ENCODE assay signal across 15 cellular contexts in the genomic region with DNA sequence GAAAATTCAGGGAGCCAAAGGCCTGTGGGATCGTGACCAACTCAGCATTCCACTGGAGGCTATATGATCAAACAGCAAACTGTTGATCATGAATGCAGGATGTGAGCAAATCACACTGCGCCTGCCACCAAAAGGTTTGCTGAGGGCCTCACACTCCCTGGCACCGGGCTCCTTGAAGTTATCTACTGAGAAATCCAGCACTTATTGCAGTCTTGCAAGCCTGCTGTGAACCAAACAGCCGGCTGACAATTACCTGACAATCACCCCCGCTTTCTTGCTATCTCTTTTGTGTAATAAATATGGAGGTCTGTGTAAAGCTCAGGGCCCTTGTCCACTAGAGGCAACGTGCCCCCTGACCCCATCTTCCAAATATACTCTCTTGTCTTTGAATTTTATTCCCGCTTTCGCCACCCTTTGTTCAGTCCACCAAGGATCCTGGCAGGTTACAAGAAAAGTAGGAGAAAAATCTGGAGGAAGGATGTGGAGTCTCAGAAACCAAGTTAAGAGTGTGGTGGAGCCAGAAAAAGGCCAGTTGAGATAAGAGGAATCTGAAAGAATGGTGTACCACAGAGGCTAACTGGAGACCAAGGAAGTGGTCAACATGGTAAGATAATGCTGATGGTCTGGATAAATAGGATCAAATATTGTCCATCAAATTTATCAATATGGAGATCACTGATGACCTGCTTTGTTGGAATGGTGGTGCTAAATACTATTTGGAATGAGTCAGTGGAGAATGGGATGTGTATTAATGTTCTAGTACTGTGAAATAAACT.
DNase-seq lines count a peak whose midpoint lies in the region; ATAC-seq and TF ChIP-seq lines count a peak whose summit lies in the region.
"Had no signal": no experiment of that assay in that cellular context is flagged by ENCODE, and none has a peak within 500 bp of the region (broad histone marks: within the 10 kb centered on the region; RNA-seq: fewer than 3 reads in every experiment).

No MANE protein-coding gene starts in this region.

- no peaks in the 10 kb centered on the region for H4K20me1 ChIP-seq in BLaER1 treated with 17β-estradiol and CSF1 and Interleukin-3, amounts not matched to agents 10 nM and 100 nM

- H3K4me1 ChIP-seq in BLaER1 treated with 17β-estradiol and CSF1 and Interleukin-3, amounts not matched to agents 10 nM and 100 nM = peaks cover 7 to 12% (median 9%) of the 10 kb centered on the region in 10 experiments; a peak in 15 of 20 replicates
- H3K4me1 ChIP-seq: heart right ventricle, transverse colon had no signal

- H3K4me3 ChIP-seq in BLaER1 treated with 17β-estradiol and CSF1 and Interleukin-3, amounts not matched to agents 10 nM and 100 nM = no peak overlapping the region
- H3K4me3 ChIP-seq: heart right ventricle, transverse colon had no signal

- H3K4me1 Mint-ChIP-seq in activated naive CD8-positive, alpha-beta T cell treated with anti-CD3 and anti-CD28 coated beads for 36 hours = peaks cover 5% of the 10 kb centered on the region

- ATAC-seq in GM19397 (IDR thresholded peaks at IDR 0.05; ENCODE audit: unreplicated experiment) (peak; percentile 42), HG02759 (IDR thresholded peaks at IDR 0.05; ENCODE audit: unreplicated experiment) (peak; percentile 34), HG03432 (IDR thresholded peaks at IDR 0.05; ENCODE audit: unreplicated experiment) (peak; percentile 37), SK-N-SH treated with all-trans-retinoic acid at 6 μM for 48 hours (no peak)
- ATAC-seq: activated naive CD4-positive, alpha-beta T cell treated with anti-CD3 and anti-CD28 coated beads, Interleukin-2, amount 50 U/mL, for 72 hours; heart right ventricle had no signal

- no peaks in the 10 kb centered on the region for H3K36me3 ChIP-seq in BLaER1 treated with 17β-estradiol and CSF1 and Interleukin-3, amounts not matched to agents 10 nM and 100 nM
- H3K36me3 ChIP-seq: heart right ventricle, transverse colon had no signal

- H3K27ac ChIP-seq in BLaER1 treated with 17β-estradiol and CSF1 and Interleukin-3, amounts not matched to agents 10 nM and 100 nM = no peak overlapping the region
- H3K27ac ChIP-seq: heart right ventricle, transverse colon had no signal

- H3K36me3 Mint-ChIP-seq in activated naive CD8-positive, alpha-beta T cell treated with anti-CD3 and anti-CD28 coated beads for 36 hours = no peaks in the 10 kb centered on the region
- H3K36me3 Mint-ChIP-seq: activated naive CD4-positive, alpha-beta T cell treated with anti-CD3 and anti-CD28 coated beads, Interleukin-2, amount 50 U/mL, for 72 hours had no signal

- H3K9me3 ChIP-seq in BLaER1 treated with 17β-estradiol and CSF1 and Interleukin-3, amounts not matched to agents 10 nM and 100 nM (replicated peaks in 1 of 11) = no peaks in the 10 kb centered on the region; a peak in 1 of 22 replicates
- H3K9me3 ChIP-seq: heart right ventricle, transverse colon had no signal

- H3K9ac ChIP-seq in BLaER1 treated with 17β-estradiol and CSF1 and Interleukin-3, amounts not matched to agents 10 nM and 100 nM = no peak overlapping the region

- H3K4me2 ChIP-seq in BLaER1 treated with 17β-estradiol and CSF1 and Interleukin-3, amounts not matched to agents 10 nM and 100 nM = peak overlapping the region in 10 of 11 experiments; percentile 4 to 34 (median 17); a peak in 13 of 22 replicates

- DNase-seq in activated naive CD8-positive, alpha-beta T cell treated with anti-CD3 and anti-CD28 coated beads for 36 hours = no peak
- DNase-seq in activated CD4-positive, alpha-beta T cell treated with anti-CD3 and anti-CD28 coated beads, Interleukin-2, amount 50 U/mL, for 48 hours = no peak
- no peak for DNase-seq in activated CD4-positive, CD25-positive, alpha-beta regulatory T cell (lab: John Stamatoyannopoulos, UW)
- DNase-seq: activated CD4-positive, alpha-beta T cell treated with anti-CD3 and anti-CD28 coated beads, Interleukin-2, amount 50 U/mL, for 1 hour; Calu3; heart right ventricle; stimulated activated CD4-positive, alpha-beta T cell treated with anti-CD3 and anti-CD28 coated beads, Interleukin-12 subunit alpha, Interleukin-12 subunit beta, amount 100 ng/mL, for 4 hours; transverse colon had no signal

- H3K4me3 Mint-ChIP-seq in activated naive CD8-positive, alpha-beta T cell treated with anti-CD3 and anti-CD28 coated beads for 36 hours = no peak overlapping the region
- H3K4me3 Mint-ChIP-seq: T-helper 2 cell treated with Interferon-gamma antibody and Interleukin-4, amounts not matched to agents 5 μg/mL and 100 μg/mL, for 36 hours had no signal

- H3K9me3 Mint-ChIP-seq in activated naive CD8-positive, alpha-beta T cell treated with anti-CD3 and anti-CD28 coated beads for 36 hours = no peaks in the 10 kb centered on the region
- H3K9me3 Mint-ChIP-seq: activated naive CD4-positive, alpha-beta T cell treated with anti-CD3 and anti-CD28 coated beads, Interleukin-2, amount 50 U/mL, for 72 hours; T-helper 2 cell treated with Interferon-gamma antibody and Interleukin-4, amounts not matched to agents 5 μg/mL and 100 μg/mL, for 36 hours had no signal

- H3K27me3 ChIP-seq in BLaER1 treated with 17β-estradiol and CSF1 and Interleukin-3, amounts not matched to agents 10 nM and 100 nM = no peaks in the 10 kb centered on the region
- H3K27me3 ChIP-seq: heart right ventricle, transverse colon had no signal

- H3K27ac Mint-ChIP-seq in activated naive CD8-positive, alpha-beta T cell treated with anti-CD3 and anti-CD28 coated beads for 36 hours = no peak overlapping the region
- H3K27ac Mint-ChIP-seq: activated naive CD4-positive, alpha-beta T cell treated with anti-CD3 and anti-CD28 coated beads, Interleukin-2, amount 50 U/mL, for 72 hours; T-helper 2 cell treated with Interferon-gamma antibody and Interleukin-4, amounts not matched to agents 5 μg/mL and 100 μg/mL, for 36 hours had no signal

- H3K27me3 Mint-ChIP-seq in activated naive CD8-positive, alpha-beta T cell treated with anti-CD3 and anti-CD28 coated beads for 36 hours = no peaks in the 10 kb centered on the region

TF ChIP-seq in SK-N-SH treated with all-trans-retinoic acid at 6 μM for 48 hours, 23 proteins besides CTCF, POLR2A, EP300 and RAD21:
- no peak for TF ChIP-seq ZNF8 (CRISPR knock-in tag; IDR thresholded peaks at IDR 0.05)
- TF ChIP-seq ZFP3 (CRISPR knock-in tag; IDR thresholded peaks at IDR 0.05) = no peak
- no peak for TF ChIP-seq PPARA (CRISPR knock-in tag; IDR thresholded peaks at IDR 0.05; ENCODE audit: borderline replicate concordance)
- TF ChIP-seq ZNF565 (CRISPR knock-in tag; conservative IDR thresholded peaks at IDR 0.05; ENCODE audit: low read depth) = no peak
- TF ChIP-seq ZNF70 (CRISPR knock-in tag; IDR thresholded peaks at IDR 0.05) = no peak
- TF ChIP-seq ISL1 (CRISPR knock-in tag; IDR thresholded peaks at IDR 0.05) = no peak
- TF ChIP-seq RARB (CRISPR knock-in tag; IDR thresholded peaks at IDR 0.05) = no peak
- TF ChIP-seq, protein P1, sequence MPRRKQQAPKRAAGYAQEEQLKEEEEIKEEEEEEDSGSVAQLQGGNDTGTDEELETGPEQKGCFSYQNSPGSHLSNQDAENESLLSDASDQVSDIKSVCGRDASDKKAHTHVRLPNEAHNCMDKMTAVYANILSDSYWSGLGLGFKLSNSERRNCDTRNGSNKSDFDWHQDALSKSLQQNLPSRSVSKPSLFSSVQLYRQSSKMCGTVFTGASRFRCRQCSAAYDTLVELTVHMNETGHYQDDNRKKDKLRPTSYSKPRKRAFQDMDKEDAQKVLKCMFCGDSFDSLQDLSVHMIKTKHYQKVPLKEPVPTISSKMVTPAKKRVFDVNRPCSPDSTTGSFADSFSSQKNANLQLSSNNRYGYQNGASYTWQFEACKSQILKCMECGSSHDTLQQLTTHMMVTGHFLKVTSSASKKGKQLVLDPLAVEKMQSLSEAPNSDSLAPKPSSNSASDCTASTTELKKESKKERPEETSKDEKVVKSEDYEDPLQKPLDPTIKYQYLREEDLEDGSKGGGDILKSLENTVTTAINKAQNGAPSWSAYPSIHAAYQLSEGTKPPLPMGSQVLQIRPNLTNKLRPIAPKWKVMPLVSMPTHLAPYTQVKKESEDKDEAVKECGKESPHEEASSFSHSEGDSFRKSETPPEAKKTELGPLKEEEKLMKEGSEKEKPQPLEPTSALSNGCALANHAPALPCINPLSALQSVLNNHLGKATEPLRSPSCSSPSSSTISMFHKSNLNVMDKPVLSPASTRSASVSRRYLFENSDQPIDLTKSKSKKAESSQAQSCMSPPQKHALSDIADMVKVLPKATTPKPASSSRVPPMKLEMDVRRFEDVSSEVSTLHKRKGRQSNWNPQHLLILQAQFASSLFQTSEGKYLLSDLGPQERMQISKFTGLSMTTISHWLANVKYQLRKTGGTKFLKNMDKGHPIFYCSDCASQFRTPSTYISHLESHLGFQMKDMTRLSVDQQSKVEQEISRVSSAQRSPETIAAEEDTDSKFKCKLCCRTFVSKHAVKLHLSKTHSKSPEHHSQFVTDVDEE (CRISPR knock-in tag; IDR thresholded peaks at IDR 0.05) = no peak
- no peak for TF ChIP-seq TCF4 (CRISPR knock-in tag; IDR thresholded peaks at IDR 0.05; ENCODE audit: borderline replicate concordance)
- no peak for TF ChIP-seq GLIS3 (CRISPR knock-in tag; IDR thresholded peaks at IDR 0.05)
- TF ChIP-seq OSR1 (CRISPR knock-in tag; IDR thresholded peaks at IDR 0.05) = no peak
